ENCODE assay signal across 16 cellular contexts in genomic region chr12:121524196-121524930, GRCh38. TPM values are rescaled to one million over a fixed set of nuclear protein-coding genes. Genes with fewer than 3 reads are reported as not detected.
DNase-seq lines count a peak whose midpoint lies in the region; ATAC-seq and TF ChIP-seq lines count a peak whose summit lies in the region.
"Had no signal": no experiment of that assay in that cellular context is flagged by ENCODE, and none has a peak within 500 bp of the region (broad histone marks: within the 10 kb centered on the region; RNA-seq: fewer than 3 reads in every experiment).

No MANE protein-coding gene starts in this region.

- H3K4me1 ChIP-seq in right atrium auricular region (peaks cover 0 to 6% of the 10 kb centered on the region in 2 donors), psoas muscle (no peaks in the 10 kb centered on the region)
- H3K4me1 ChIP-seq: parathyroid adenoma had no signal

- no peaks in the 10 kb centered on the region for H3K9me3 ChIP-seq in right atrium auricular region
- no peaks in the 10 kb centered on the region for H3K9me3 ChIP-seq in psoas muscle
- H3K9me3 ChIP-seq: lower lobe of right lung had no signal

- H3K36me3 ChIP-seq in right atrium auricular region (no peaks in the 10 kb centered on the region), psoas muscle (ENCODE audit: insufficient read depth in 1 of 2, low read depth in 1 of 2) (peaks cover 0 to 15% of the 10 kb centered on the region in 2 donors)

- no peak overlapping the region for H3K27ac ChIP-seq in right atrium auricular region
- H3K27ac ChIP-seq in temporal lobe (ENCODE audit: low read depth, low read length), result peak overlapping the region; percentile 89
- H3K27ac ChIP-seq in psoas muscle, result no peak overlapping the region
- H3K27ac ChIP-seq: epithelial cell of prostate, lower lobe of right lung, parathyroid adenoma had no signal

- H3K27me3 ChIP-seq in right atrium auricular region (no peaks in the 10 kb centered on the region), psoas muscle (ENCODE audit: insufficient read depth in 3 of 3, low read length in 2 of 3) (no peaks in the 10 kb centered on the region)

- ATAC-seq in Right ventricle myocardium superior (ENCODE audit: poor library complexity), result no peak
- no peak for ATAC-seq in psoas muscle
- ATAC-seq: lower lobe of right lung had no signal

- no peak for TF ChIP-seq CTCF in right atrium auricular region (IDR thresholded peaks at IDR 0.05)
- no peak for TF ChIP-seq CTCF in psoas muscle (IDR thresholded peaks at IDR 0.05)

- peak; percentile 16 for DNase-seq in Right ventricle myocardium superior
- DNase-seq in right atrium auricular region (ENCODE audit: low spot score), result no peak
- DNase-seq in NCI-H82 (lab: John Stamatoyannopoulos, UW), result peak; percentile 71
- DNase-seq in head of caudate nucleus, result peak in 32 of 42 donors; percentile 23 to 83 (median 57)
- no peak for DNase-seq in dedifferentiated amniotic fluid mesenchymal stem cell (ENCODE audit: extremely low spot score)
- DNase-seq in psoas muscle, result no peak
- no peak for DNase-seq in SKM-1 (lab: John Stamatoyannopoulos, UW; ENCODE audit: unreplicated experiment)
- DNase-seq: ACHN; activated CD4-positive, alpha-beta T cell treated with anti-CD3 and anti-CD28 coated beads, Interleukin-2, amount 50 U/mL, for 48 hours; activated effector memory CD4-positive, alpha-beta T cell treated with Interleukin-2 at 50 U/mL for 16 hours; lower lobe of right lung; NCI-H1694 treated with DMSO at 0.1 percent for 48 hours; stimulated activated CD4-positive, alpha-beta T cell treated with anti-CD3 and anti-CD28 coated beads, Interleukin-1b, Interleukin-23, amount 100 ng/mL, for 48 hours had no signal

- intact Hi-C loops in Right ventricle myocardium superior (cut with DNase I) (no loop called here), head of caudate nucleus (cut with DNase I) (no loop called here), psoas muscle (cut with DNase I) (no loop called here)

- H3K4me3 ChIP-seq in right atrium auricular region, result no peak overlapping the region
- H3K4me3 ChIP-seq in psoas muscle, result no peak overlapping the region
- H3K4me3 ChIP-seq: lower lobe of right lung had no signal

- 64 to 69% (median 66%) methylated on average over 16 of the region's 16 CpGs for WGBS in psoas muscle, 3 donors

RNA-seq across cellular contexts. Expression of gene KDM2B, which starts 56.5 kb away (rescaled TPM):
- total RNA-seq in Right ventricle myocardium superior (10.3 TPM), right atrium auricular region (10 to 100 TPM in 1 of 2 donors, 1 to 10 TPM in 1; 9.5 to 10.8 TPM), temporal lobe (65.6 TPM), psoas muscle (10 to 100 TPM in 3 of 4 donors, 1 to 10 TPM in 1; 7.5 to 11.5 (median 10.5) TPM)
- polyA plus RNA-seq in psoas muscle, result 1 to 10 TPM; 6.3 to 9.9 (median 6.7) TPM

Comparison
In these comparisons a context has a peak if more than half of its experiments do, and no peak if none do; other contexts are left out.
1. DNase-seq: peak in Right ventricle myocardium superior (single experiment), NCI-H82 (single experiment) and head of caudate nucleus (32 of 42); none in right atrium auricular region (single experiment), dedifferentiated amniotic fluid mesenchymal stem cell (single experiment), psoas muscle (0 of 2) and SKM-1 (single experiment).